Comparison of ENCODE assay signal across 23 cellular contexts in the genomic region with DNA sequence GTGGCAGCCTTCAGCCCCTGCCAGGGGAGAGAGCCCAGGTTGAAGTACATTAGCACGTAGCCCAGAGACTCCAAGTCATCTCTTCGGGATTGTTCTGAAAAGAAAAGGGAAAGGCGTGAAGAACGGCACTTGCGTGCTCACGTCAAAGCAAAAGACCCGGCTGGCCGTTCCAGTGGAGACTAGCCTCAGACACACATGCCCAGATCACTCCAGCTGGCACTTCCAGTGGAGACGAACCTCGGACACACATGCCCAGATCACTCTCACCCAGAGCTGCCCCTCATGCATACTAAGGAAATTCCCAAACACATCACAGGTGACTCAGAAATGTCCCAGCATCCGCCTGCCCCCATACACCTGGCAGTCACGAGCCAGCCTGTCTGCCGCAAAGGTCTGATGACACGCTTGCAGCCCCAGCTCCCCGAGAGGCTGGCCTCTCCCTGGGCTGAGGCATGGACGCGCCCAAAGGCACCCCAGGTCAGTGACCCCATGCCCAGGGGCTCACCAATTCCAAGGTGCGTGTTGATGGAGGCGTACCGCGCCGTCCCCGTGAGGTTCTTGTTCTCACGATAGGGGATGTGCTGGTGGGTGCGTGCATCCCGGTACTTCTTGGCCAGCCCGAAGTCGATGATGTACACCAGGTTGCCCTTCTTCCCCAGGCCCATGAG. TPM values are rescaled to one million over a fixed set of nuclear protein-coding genes. Genes with fewer than 3 reads are reported as not detected.
DNase-seq lines count a peak whose midpoint lies in the region; ATAC-seq, FAIRE-seq and TF ChIP-seq lines count a peak whose summit lies in the region.
"Had no signal": no experiment of that assay in that cellular context is flagged by ENCODE, and none has a peak within 500 bp of the region (broad histone marks: within the 10 kb centered on the region; RNA-seq: fewer than 3 reads in every experiment).

No MANE protein-coding gene starts in this region.

- no peak overlapping the region for H3K4me3 Mint-ChIP-seq in T-helper 1 cell treated with Interleukin-12 subunit alpha and Interleukin-12 subunit beta and Interleukin-4 antibody, amounts not matched to agents 30 μg/mL and 1 μg/mL, for 36 hours
- H3K4me3 Mint-ChIP-seq in brain = no peak overlapping the region
- H3K4me3 Mint-ChIP-seq: activated CD8-positive, alpha-beta memory T cell treated with anti-CD3 and anti-CD28 coated beads, Interleukin-2, amount 10 ng/mL, durations not matched to agents 7 days and 5 days had no signal

- peak; percentile 6 for ATAC-seq in omental fat pad (ENCODE audit: low FRiP score)
- ATAC-seq in GM18868 (IDR thresholded peaks at IDR 0.05; ENCODE audit: unreplicated experiment) = no peak
- ATAC-seq in HG03521 (IDR thresholded peaks at IDR 0.05; ENCODE audit: unreplicated experiment) = no peak
- ATAC-seq: activated CD8-positive, alpha-beta memory T cell treated with anti-CD3 and anti-CD28 coated beads, Interleukin-2, amount 10 ng/mL, durations not matched to agents 7 days and 5 days had no signal

- peak; percentile 51; the same call in 1 of the 2 replicates for TF ChIP-seq POLR2A in GM12891 (IDR thresholded peaks at IDR 0.05; ENCODE audit: low read depth, low read length)

- peaks cover 14% of the 10 kb centered on the region for H3K4me1 Mint-ChIP-seq in T-helper 1 cell treated with Interleukin-12 subunit alpha and Interleukin-12 subunit beta and Interleukin-4 antibody, amounts not matched to agents 30 μg/mL and 1 μg/mL, for 36 hours (ENCODE audit: low read depth)
- no peaks in the 10 kb centered on the region for H3K4me1 Mint-ChIP-seq in brain

- H3K27ac Mint-ChIP-seq in T-helper 1 cell treated with Interleukin-12 subunit alpha and Interleukin-12 subunit beta and Interleukin-4 antibody, amounts not matched to agents 30 μg/mL and 1 μg/mL, for 36 hours = peak overlapping the region; percentile 36
- H3K27ac Mint-ChIP-seq in brain = peak overlapping the region in 3 of 5 experiments; percentile 34 to 80 (median 41)
- H3K27ac Mint-ChIP-seq: activated CD8-positive, alpha-beta memory T cell treated with anti-CD3 and anti-CD28 coated beads, Interleukin-2, amount 10 ng/mL, durations not matched to agents 7 days and 5 days had no signal

- FAIRE-seq in GM12891 (lab: Jason Lieb, UNC) = no peak
- FAIRE-seq: GM12892 had no signal

- H3K27me3 Mint-ChIP-seq in T-helper 1 cell treated with Interleukin-12 subunit alpha and Interleukin-12 subunit beta and Interleukin-4 antibody, amounts not matched to agents 30 μg/mL and 1 μg/mL, for 36 hours (ENCODE audit: low read depth) = no peaks in the 10 kb centered on the region
- H3K27me3 Mint-ChIP-seq in brain = peaks cover under 1% of the 10 kb centered on the region
- H3K27me3 Mint-ChIP-seq: activated CD8-positive, alpha-beta memory T cell treated with anti-CD3 and anti-CD28 coated beads, Interleukin-2, amount 10 ng/mL, durations not matched to agents 7 days and 5 days had no signal

- DNase-seq in T-helper 1 cell (no peak), GM12891 (ENCODE audit: insufficient read length, low spot score) (no peak), omental fat pad (ENCODE audit: low spot score) (no peak), NCI-H1092 (lab: John Stamatoyannopoulos, UW) (no peak)
- DNase-seq: activated CD4-positive, CD25-positive, alpha-beta regulatory T cell treated with anti-CD3 and anti-CD28 coated beads, Interleukin-2, amount 50 U/mL, for 72 hours; activated CD8-positive, alpha-beta memory T cell treated with anti-CD3 and anti-CD28 coated beads, Interleukin-2, amount 10 ng/mL, durations not matched to agents 7 days and 5 days; activated gamma-delta T cell treated with Interleukin-2 at 50 U/mL for 16 hours; BE2C; dermis blood vessel endothelial cell; DMS 273 treated with DMSO at 0.1 percent for 48 hours; esophagus squamous epithelium; GF-D8; GOT3; NCI-H146; NCI-H82; spleen; stimulated activated CD8-positive, alpha-beta memory T cell treated with anti-CD3 and anti-CD28 coated beads, Interleukin-4, amount 100 ng/mL, for 48 hours; T1000 had no signal

- no peaks in the 10 kb centered on the region for H3K9me3 Mint-ChIP-seq in T-helper 1 cell treated with Interleukin-12 subunit alpha and Interleukin-12 subunit beta and Interleukin-4 antibody, amounts not matched to agents 30 μg/mL and 1 μg/mL, for 36 hours
- H3K9me3 Mint-ChIP-seq in brain = no peaks in the 10 kb centered on the region

- peaks cover 58% of the 10 kb centered on the region for H3K36me3 Mint-ChIP-seq in T-helper 1 cell treated with Interleukin-12 subunit alpha and Interleukin-12 subunit beta and Interleukin-4 antibody, amounts not matched to agents 30 μg/mL and 1 μg/mL, for 36 hours (ENCODE audit: low read depth)
- peaks cover 78% of the 10 kb centered on the region for H3K36me3 Mint-ChIP-seq in brain

- no peak for TF ChIP-seq CTCF in brain (conservative IDR thresholded peaks at IDR 0.05)
- TF ChIP-seq CTCF in omental fat pad (IDR thresholded peaks at IDR 0.05) = no peak

TF ChIP-seq in GM12891, 5 proteins besides CTCF, POLR2A, EP300 and RAD21:
- TF ChIP-seq TAF1 (IDR thresholded peaks at IDR 0.05; ENCODE audit: low read depth, low read length) = no peak
- TF ChIP-seq POU2F2 (IDR thresholded peaks at IDR 0.05; ENCODE audit: low read depth, low read length) = peak; percentile 40; the same call in 1 of the 2 replicates
- no peak for TF ChIP-seq PAX5 (IDR thresholded peaks at IDR 0.05; ENCODE audit: insufficient read depth, low read length, severe bottlenecking)
- TF ChIP-seq SPI1 (IDR thresholded peaks at IDR 0.05; ENCODE audit: low read depth, low read length) = no peak
- peak; percentile 73 for TF ChIP-seq POLR2AphosphoS5 (IDR thresholded peaks at IDR 0.05; ENCODE audit: low read depth, low read length)
TF ChIP-seq in GM12891: peak in this region for 2.

RNA-seq across cellular contexts. Expression of a gene that starts 20.9 kb away (rescaled TPM):
- polyA plus RNA-seq in GM12891 (2012; ENCODE audit: low read depth, missing spikeins) = 60.6 TPM
- 62.3 TPM for polyA plus RNA-seq in brain (ENCODE audit: insufficient read depth, low read depth, low replicate concordance)
- total RNA-seq in omental fat pad = 100 to 1,000 TPM in 2 of 4 donors, 10 to 100 TPM in 2; 54.7 to 117 (median 98.4) TPM

RNA-seq across cellular contexts. Expression of a gene that starts 23.8 kb away (rescaled TPM):
- 92.3 TPM for polyA plus RNA-seq in GM12891 (2012; ENCODE audit: low read depth, missing spikeins)
- polyA plus RNA-seq in brain (ENCODE audit: insufficient read depth, low read depth, low replicate concordance) = 8.7 TPM
- 10 to 100 TPM; 25.1 to 68.0 (median 27.5) TPM for total RNA-seq in omental fat pad

RNA-seq across cellular contexts. Expression of a gene that starts 40.0 kb away (rescaled TPM):
- polyA plus RNA-seq in GM12891 (2012; ENCODE audit: low read depth, missing spikeins) = 62.4 TPM
- 15.6 TPM for polyA plus RNA-seq in brain (ENCODE audit: insufficient read depth, low read depth, low replicate concordance)
- 10 to 100 TPM; 14.8 to 32.0 (median 21.9) TPM for total RNA-seq in omental fat pad
